In genomic region chr3:66500575-66501482, GRCh38 we compare ENCODE assay signal across 1 cellular context.
TF ChIP-seq lines count a peak whose summit lies in the region.

LRIG1 (minus strand) TSS chr3:66501022; CDS start chr3:66500407, 615 bp downstream.

TF ChIP-seq in HepG2, 621 proteins besides CTCF, POLR2A, EP300 and RAD21 (continued from another document and continues in another):
- TF ChIP-seq UBTF (CRISPR knock-in tag; IDR thresholded peaks at IDR 0.05) (peak; percentile 47; the same call in 1 of the 2 replicates), ATF3 (CRISPR knock-in tag; IDR thresholded peaks at IDR 0.05) (no peak), ZNF597 (CRISPR knock-in tag; IDR thresholded peaks at IDR 0.05) (no peak), NFYB (CRISPR knock-in tag; IDR thresholded peaks at IDR 0.05) (peak; percentile 87), TEF (CRISPR knock-in tag; IDR thresholded peaks at IDR 0.05) (no peak), ZBTB8A (CRISPR knock-in tag; IDR thresholded peaks at IDR 0.05; ENCODE audit: borderline replicate concordance, low read depth) (no peak), SNAPC5 (CRISPR knock-in tag; IDR thresholded peaks at IDR 0.05; ENCODE audit: borderline replicate concordance) (peak; percentile 86; the same call in 1 of the 2 replicates), ZNF251 (CRISPR knock-in tag; IDR thresholded peaks at IDR 0.05) (no peak), CSRNP1 (CRISPR knock-in tag; IDR thresholded peaks at IDR 0.05) (0 out of 2 replicates have a peak, but pooled peaks have one; percentile 42), BCL3 (CRISPR knock-in tag; IDR thresholded peaks at IDR 0.05) (peak; percentile 80; the same call in 1 of the 2 replicates), ZNF788 (CRISPR knock-in tag; IDR thresholded peaks at IDR 0.05; ENCODE audit: borderline replicate concordance) (no peak; the same call in 1 of the 2 replicates), ZNF143 (CRISPR knock-in tag; IDR thresholded peaks at IDR 0.05) (no peak), KDM3A (CRISPR knock-in tag; IDR thresholded peaks at IDR 0.05; ENCODE audit: low read depth) (no peak), AHDC1 (CRISPR knock-in tag; IDR thresholded peaks at IDR 0.05; ENCODE audit: borderline replicate concordance) (peak; percentile 46; the same call in 1 of the 2 replicates), KIAA2018 (CRISPR knock-in tag; IDR thresholded peaks at IDR 0.05; ENCODE audit: borderline replicate concordance) (0 out of 2 replicates have a peak, but pooled peaks have one; percentile 66), CREM (IDR thresholded peaks at IDR 0.05) (peak; percentile 64), CREM (CRISPR knock-in tag; IDR thresholded peaks at IDR 0.05) (no peak), MXI1 (IDR thresholded peaks at IDR 0.05; ENCODE audit: borderline replicate concordance, low read depth, low read length) (peak; percentile 86; the same call in 2 of the 3 replicates), ELK4 (CRISPR knock-in tag; IDR thresholded peaks at IDR 0.05; ENCODE audit: borderline replicate concordance) (no peak), ZNF124 (CRISPR knock-in tag; IDR thresholded peaks at IDR 0.05) (0 out of 2 replicates have a peak, but pooled peaks have one; percentile 7), TSC22D2 (CRISPR knock-in tag; IDR thresholded peaks at IDR 0.05; ENCODE audit: borderline replicate concordance) (peak; percentile 34; the same call in 1 of the 2 replicates), THAP8 (CRISPR knock-in tag; IDR thresholded peaks at IDR 0.05; ENCODE audit: borderline replicate concordance) (no peak), POLR2G (IDR thresholded peaks at IDR 0.05; ENCODE audit: low read depth, low read length) (peak; percentile 71), ZSCAN9 (CRISPR knock-in tag; IDR thresholded peaks at IDR 0.05; ENCODE audit: borderline replicate concordance) (no peak), SATB2 (CRISPR knock-in tag; IDR thresholded peaks at IDR 0.05) (no peak)
